ENCODE assay signal across 2 cellular contexts in the genomic region with DNA sequence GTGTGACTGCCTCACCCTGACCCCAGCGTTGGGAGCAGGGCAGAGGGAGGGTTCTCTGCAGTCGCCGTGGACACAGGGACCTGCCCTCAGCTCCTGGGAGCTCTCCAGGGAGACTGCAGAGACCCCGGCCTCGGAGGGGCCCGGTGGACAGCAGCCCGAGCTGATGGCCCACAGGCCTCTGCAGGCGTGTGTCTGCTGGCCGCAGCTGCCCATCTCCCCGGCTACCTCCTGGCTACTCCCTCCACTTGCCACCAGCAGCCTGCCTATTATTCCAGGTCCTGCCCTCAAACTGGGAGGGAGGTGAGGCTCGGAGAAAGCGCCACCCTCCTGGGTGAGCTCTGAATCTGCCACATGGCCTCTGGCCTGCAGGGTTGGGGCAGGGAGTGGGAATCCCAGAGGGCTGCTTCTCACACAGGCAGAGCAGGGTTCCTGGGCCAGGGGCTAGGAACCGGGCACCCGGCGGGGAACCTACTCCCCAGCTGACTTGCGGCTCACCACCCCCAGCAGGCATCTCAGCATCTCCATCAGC.
TF ChIP-seq lines count a peak whose summit lies in the region.

No MANE protein-coding gene starts in this region.

TF ChIP-seq in HEK293, 187 proteins besides CTCF, POLR2A, EP300 and RAD21:
- TF ChIP-seq ZNF843 (tag by site-specific recombination; IDR thresholded peaks at IDR 0.05) (no peak), ZNF670 (tag by site-specific recombination; IDR thresholded peaks at IDR 0.05; ENCODE audit: low read depth) (no peak), GLIS2 (tag by site-specific recombination; IDR thresholded peaks at IDR 0.05) (0 out of 2 replicates have a peak, but pooled peaks have one; percentile 17), ZNF341 (tag by site-specific recombination; IDR thresholded peaks at IDR 0.05; ENCODE audit: low read depth) (peak; percentile 73), GLIS1 (tag by site-specific recombination; IDR thresholded peaks at IDR 0.05) (peak; percentile 21; the same call in 1 of the 2 replicates), ZIC2 (tag by site-specific recombination; IDR thresholded peaks at IDR 0.05) (peak; percentile 98), SP2 (tag by site-specific recombination; IDR thresholded peaks at IDR 0.05) (peak; percentile 27)

TF ChIP-seq in K562, 482 proteins besides CTCF, POLR2A, EP300 and RAD21:
- TF ChIP-seq CSDE1 (IDR thresholded peaks at IDR 0.05) (no peak), EP400 (IDR thresholded peaks at IDR 0.05) (no peak), PTRF (tag; IDR thresholded peaks at IDR 0.05) (no peak), POLR2G (IDR thresholded peaks at IDR 0.05; ENCODE audit: low read depth, low read length) (0 out of 2 replicates have a peak, but pooled peaks have one; percentile 23), DNMT1 (IDR thresholded peaks at IDR 0.05) (no peak), BMI1 (IDR thresholded peaks at IDR 0.05; ENCODE audit: low read length) (no peak)
